8 cellular contexts compared by ENCODE assay signal in genomic region chr1:30085814-30086770, GRCh38.
DNase-seq lines count a peak whose midpoint lies in the region; ATAC-seq and TF ChIP-seq lines count a peak whose summit lies in the region.

No MANE protein-coding gene starts in this region.

- no peak overlapping the region for H2BK15ac ChIP-seq in mesendoderm (replicated peaks; ENCODE audit: low read depth)

- ATAC-seq in activated CD4-positive, CD25-positive, alpha-beta regulatory T cell treated with anti-CD3 and anti-CD28 coated beads, Interleukin-2, amount 50 U/mL, for 24 hours = no peak
- ATAC-seq in GM19455 (IDR thresholded peaks at IDR 0.05; ENCODE audit: unreplicated experiment) = no peak

- 31 to 33% methylated on average over 45 of the region's 45 CpGs for WGBS in ectodermal cell, 2 experiments
- WGBS in mesendoderm (ENCODE audit: extremely low coverage, insufficient coverage, low lambda C conversion rate) = 100% methylated on average over 1 of the region's 45 CpGs
- 43 to 68% methylated on average over 3 to 16 of the region's 45 CpGs for WGBS in transverse colon (ENCODE audit: low coverage in 1 of 2), 2 donors

- no peak overlapping the region for H4K5ac ChIP-seq in mesendoderm (ENCODE audit: low read length)

- no peak overlapping the region for H2BK5ac ChIP-seq in mesendoderm (ENCODE audit: low read length)

- H3K4ac ChIP-seq in mesendoderm (ENCODE audit: low read depth, low read length) = no peak overlapping the region

- no peaks in the 10 kb centered on the region for H3K79me1 ChIP-seq in mesendoderm (ENCODE audit: low read length)

- H3K9ac ChIP-seq in mesendoderm (ENCODE audit: low read length) = peak overlapping the region; percentile 52

- H3K79me2 ChIP-seq in mesendoderm (ENCODE audit: control insufficient read depth, insufficient read depth, low read length) = no peaks in the 10 kb centered on the region

- no peak overlapping the region for H4K8ac ChIP-seq in mesendoderm (ENCODE audit: low read depth, low read length)

- H3K4me2 ChIP-seq in mesendoderm (ENCODE audit: low read length) = peak overlapping the region; percentile 46

- no peaks in the 10 kb centered on the region for H3K9me3 ChIP-seq in ectodermal cell (ENCODE audit: control insufficient read depth, low read length)
- no peaks in the 10 kb centered on the region for H3K9me3 ChIP-seq in transverse colon

- peak; percentile 59 to 78 (median 73) for TF ChIP-seq CTCF in transverse colon (IDR thresholded peaks at IDR 0.05)

- H2BK120ac ChIP-seq in mesendoderm (ENCODE audit: low read depth, low read length) = no peak overlapping the region

- H3K4me1 ChIP-seq in ectodermal cell (ENCODE audit: control insufficient read depth, insufficient read depth, low read length) (peaks cover 2% of the 10 kb centered on the region), mesendoderm (ENCODE audit: control insufficient read depth, low read depth, low read length) (no peaks in the 10 kb centered on the region), transverse colon (peaks cover 11 to 41% (median 19%) of the 10 kb centered on the region in 4 donors)

- no peak overlapping the region for H3K23ac ChIP-seq in mesendoderm (ENCODE audit: low read length)

- no peaks in the 10 kb centered on the region for H3K27me3 ChIP-seq in ectodermal cell (ENCODE audit: control insufficient read depth, insufficient read depth, low read length, poor library complexity, severe bottlenecking)
- no peaks in the 10 kb centered on the region for H3K27me3 ChIP-seq in mesendoderm (ENCODE audit: insufficient read depth, low read length, poor library complexity)
- H3K27me3 ChIP-seq in transverse colon = no peaks in the 10 kb centered on the region

- intact Hi-C loops in transverse colon (cut with DNase I; ENCODE audit: low total_unique reads) = no loop called here

- H2AK5ac ChIP-seq in mesendoderm (ENCODE audit: low read length) = no peak overlapping the region

- no peak for TF ChIP-seq POLR2A in transverse colon (IDR thresholded peaks at IDR 0.05)

- H3K18ac ChIP-seq in mesendoderm (ENCODE audit: low read length) = peak overlapping the region; percentile 5

- H3K27ac ChIP-seq in ectodermal cell (ENCODE audit: insufficient read depth, low read depth, low read length, poor library complexity, severe bottlenecking) (no peak overlapping the region), mesendoderm (ENCODE audit: low read depth, low read length) (no peak overlapping the region), transverse colon (no peak overlapping the region)

- H3K36me3 ChIP-seq in ectodermal cell (ENCODE audit: control insufficient read depth, insufficient read depth, low read length) = no peaks in the 10 kb centered on the region
- no peaks in the 10 kb centered on the region for H3K36me3 ChIP-seq in mesendoderm (ENCODE audit: control insufficient read depth, insufficient read depth, low read length)
- H3K36me3 ChIP-seq in transverse colon = no peaks in the 10 kb centered on the region

- H3K4me3 ChIP-seq in ectodermal cell (ENCODE audit: insufficient read depth, low read depth, low read length) (peak overlapping the region; percentile 1), mesendoderm (ENCODE audit: low read length) (no peak overlapping the region), transverse colon (no peak overlapping the region)

- peak; percentile 44 for DNase-seq in activated CD4-positive, CD25-positive, alpha-beta regulatory T cell treated with anti-CD3 and anti-CD28 coated beads, Interleukin-2, amount 50 U/mL, for 72 hours
- peak; percentile 60 for DNase-seq in RPMI8226
- DNase-seq in mesendoderm = peak; percentile 94
- peak; percentile 41 for DNase-seq in transverse colon
- DNase-seq in ureter (ENCODE audit: low spot score) = no peak

- H3K56ac ChIP-seq in mesendoderm (ENCODE audit: low read length) = peak overlapping the region; percentile 79

- in situ Hi-C loops in transverse colon (cut with MboI; ENCODE audit: low pct_ligation_motif_present in 1 of 4, low pct_unique_long_range_greater_than_20kb in 1 of 4, low sequenced_read_pairs in 3 of 4) = loop anchor here (25.0 kb wide), 3 partner anchors 299 to 849 kb away; partner anchors contain the start of genes MECR (in 3 of the 4) and PTPRU (in 3 of the 4)

- TF ChIP-seq EP300 in transverse colon (IDR thresholded peaks at IDR 0.05; ENCODE audit: low read depth) = no peak
